Comparison of ENCODE assay signal across 8 cellular contexts in genomic region chr15:73950479-73951043, GRCh38. TPM values are rescaled to one million over a fixed set of nuclear protein-coding genes. Genes with fewer than 3 reads are reported as not detected.
DNase-seq lines count a peak whose midpoint lies in the region; ATAC-seq, FAIRE-seq and TF ChIP-seq lines count a peak whose summit lies in the region.

No MANE protein-coding gene starts in this region.

- H3K27me3 ChIP-seq in HUES6 (ENCODE audit: control insufficient read depth, insufficient read depth, low read length) (no peaks in the 10 kb centered on the region), WERI-Rb-1 (ENCODE audit: insufficient read depth, low read depth, severe bottlenecking) (no peaks in the 10 kb centered on the region)

- H3K27ac Mint-ChIP-seq in stimulated activated naive B cell treated with anti-CD40 and anti-IgM and Interleukin-4, amounts not matched to agents 10 μg/mL and 1 μg/mL and 100 μg/mL, for 72 hours, result no peak overlapping the region

- peaks cover 17 to 35% of the 10 kb centered on the region in 2 donors for H3K27me3 Mint-ChIP-seq in stimulated activated naive B cell treated with anti-CD40 and anti-IgM and Interleukin-4, amounts not matched to agents 10 μg/mL and 1 μg/mL and 100 μg/mL, for 72 hours

- H3K4me1 Mint-ChIP-seq in stimulated activated naive B cell treated with anti-CD40 and anti-IgM and Interleukin-4, amounts not matched to agents 10 μg/mL and 1 μg/mL and 100 μg/mL, for 72 hours, result peaks cover 9 to 22% of the 10 kb centered on the region in 2 donors

- peak overlapping the region; percentile 7 for H3K9ac ChIP-seq in HUES6 (ENCODE audit: low read length)
- peak overlapping the region in 1 of 2 donors; percentile 13 for H3K9ac ChIP-seq in kidney (ENCODE audit: low read length in 2 of 2)

- FAIRE-seq in kidney (lab: Jason Lieb, UNC), result no peak

- H3K9me3 ChIP-seq in HUES6 (ENCODE audit: control insufficient read depth, insufficient read depth, low read depth, low read length), result no peaks in the 10 kb centered on the region
- H3K9me3 ChIP-seq in WERI-Rb-1 (ENCODE audit: severe bottlenecking), result no peaks in the 10 kb centered on the region
- H3K9me3 ChIP-seq in kidney (ENCODE audit: control insufficient read depth in 1 of 2, low read length in 2 of 2), result no peaks in the 10 kb centered on the region

- intact Hi-C loops in kidney (cut with DNase I), result no loop called here

- H3K4me1 ChIP-seq in HUES6 (ENCODE audit: control insufficient read depth, insufficient read depth, low read length) (peaks cover 18% of the 10 kb centered on the region), kidney (ENCODE audit: control insufficient read depth in 1 of 2, insufficient read depth in 1 of 2, low read depth in 1 of 2, low read length in 2 of 2) (peaks cover 10 to 11% of the 10 kb centered on the region in 2 donors)

- no peak overlapping the region for H3K4me3 ChIP-seq in HUES6 (ENCODE audit: low read depth, low read length)
- no peak overlapping the region for H3K4me3 ChIP-seq in WERI-Rb-1 (ENCODE audit: low read depth, low read length)
- H3K4me3 ChIP-seq in kidney (ENCODE audit: low read length in 2 of 2), result no peak overlapping the region

- H3K4me3 Mint-ChIP-seq in stimulated activated naive B cell treated with anti-CD40 and anti-IgM and Interleukin-4, amounts not matched to agents 10 μg/mL and 1 μg/mL and 100 μg/mL, for 72 hours, result peak overlapping the region in 1 of 2 donors; percentile 20

- TF ChIP-seq CTCF in WERI-Rb-1 (IDR thresholded peaks at IDR 0.05; ENCODE audit: low read depth, low read length), result no peak
- TF ChIP-seq CTCF in kidney (IDR thresholded peaks at IDR 0.05; ENCODE audit: borderline replicate concordance, extremely low read depth, insufficient read depth), result no peak

- ATAC-seq in stimulated activated naive B cell treated with anti-CD40 and anti-IgM and Interleukin-4, amounts not matched to agents 10 μg/mL and 1 μg/mL and 100 μg/mL, for 72 hours (replicated peaks), result peak; percentile 48 to 56

- H3K9me3 Mint-ChIP-seq in stimulated activated naive B cell treated with anti-CD40 and anti-IgM and Interleukin-4, amounts not matched to agents 10 μg/mL and 1 μg/mL and 100 μg/mL, for 72 hours, result no peaks in the 10 kb centered on the region

- no peaks in the 10 kb centered on the region for H3K36me3 Mint-ChIP-seq in stimulated activated naive B cell treated with anti-CD40 and anti-IgM and Interleukin-4, amounts not matched to agents 10 μg/mL and 1 μg/mL and 100 μg/mL, for 72 hours

- H3K27ac ChIP-seq in HUES6 (ENCODE audit: low read depth, low read length) (no peak overlapping the region), WERI-Rb-1 (peak overlapping the region; percentile 99), kidney (ENCODE audit: low read depth in 2 of 2, low read length in 2 of 2) (peak overlapping the region; percentile 39 to 68)

- H3K36me3 ChIP-seq in HUES6 (ENCODE audit: control insufficient read depth, insufficient read depth, low read length) (peaks cover 8% of the 10 kb centered on the region), WERI-Rb-1 (peaks cover 55% of the 10 kb centered on the region), kidney (ENCODE audit: control insufficient read depth in 1 of 2, insufficient read depth in 2 of 2, low read length in 2 of 2) (peaks cover 6 to 7% of the 10 kb centered on the region in 2 donors)

- no peak for DNase-seq in WERI-Rb-1
- peak; percentile 63 for DNase-seq in kidney
- DNase-seq in stimulated activated naive B cell treated with anti-CD40 and anti-IgM and Interleukin-4, amounts not matched to agents 10 μg/mL and 1 μg/mL and 100 μg/mL, for 72 hours, result no peak
- no peak for DNase-seq in AML-193 (lab: John Stamatoyannopoulos, UW)
- no peak for DNase-seq in DMS79 (lab: John Stamatoyannopoulos, UW)
- no peak for DNase-seq in activated CD4-positive, alpha-beta T cell treated with anti-CD3 and anti-CD28 coated beads, Interleukin-2, amount 50 U/mL, for 4 hours
- DNase-seq in NCI-H1436 (lab: John Stamatoyannopoulos, UW), result no peak

RNA-seq across cellular contexts. Expression of gene LOXL1, which starts 24.3 kb away (rescaled TPM):
- 33.2 TPM for total RNA-seq in kidney
- polyA plus RNA-seq in kidney (ENCODE audit: insufficient read depth, low read depth, low replicate concordance), result 35.1 TPM

RNA-seq across cellular contexts. Expression of gene STOML1, which starts 41.5 kb away (rescaled TPM):
- total RNA-seq in kidney, result 22.2 TPM
- polyA plus RNA-seq in kidney (ENCODE audit: insufficient read depth, low read depth, low replicate concordance), result 15.0 TPM

RNA-seq across cellular contexts. Expression of gene PML, which starts 44.0 kb away (rescaled TPM):
- total RNA-seq in kidney, result 82.9 TPM
- polyA plus RNA-seq in kidney (ENCODE audit: insufficient read depth, low read depth, low replicate concordance), result 19.6 TPM
